In the genomic region with DNA sequence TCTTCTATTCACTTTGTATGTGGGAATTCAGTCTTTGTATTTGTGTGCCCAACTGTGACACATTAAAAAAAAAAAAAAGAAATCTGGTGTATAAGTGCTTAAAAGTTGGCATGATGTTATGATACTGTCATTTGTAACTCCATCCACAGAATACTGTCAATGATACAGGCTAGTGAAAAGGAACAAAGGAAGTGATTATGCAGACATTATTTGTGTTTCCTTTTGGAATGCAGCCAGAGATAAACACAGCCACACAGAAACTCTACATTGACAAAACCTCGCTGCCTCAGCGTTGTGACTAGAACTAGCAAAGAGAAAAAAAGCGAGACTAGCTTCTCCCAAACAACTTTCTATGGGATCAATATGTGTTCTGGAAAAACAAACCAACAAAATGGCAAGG, we compare ENCODE assay signal across 1 cellular context.
TF ChIP-seq lines count a peak whose summit lies in the region.

No MANE protein-coding gene starts in this region.

TF ChIP-seq in HepG2, 621 proteins besides CTCF, POLR2A, EP300 and RAD21 (continued from another document):
- TF ChIP-seq ZNF333 (CRISPR knock-in tag; IDR thresholded peaks at IDR 0.05; ENCODE audit: borderline replicate concordance): no peak
